ENCODE assay signal across 22 cellular contexts in genomic region chr4:95077864-95078263, GRCh38.
"Had no signal": no experiment of that assay in that cellular context is flagged by ENCODE, and none has a peak within 500 bp of the region (broad histone marks: within the 10 kb centered on the region; RNA-seq: fewer than 3 reads in every experiment).

No MANE protein-coding gene starts in this region.

- H3K9me3 ChIP-seq: breast epithelium, esophagus squamous epithelium, psoas muscle, testis, upper lobe of right lung had no signal

- ATAC-seq: activated CD8-positive, alpha-beta T cell treated with anti-CD3 and anti-CD28 coated beads, Interleukin-2, amount 10 ng/mL, durations not matched to agents 7 days and 5 days; naive thymus-derived CD8-positive, alpha-beta T cell; psoas muscle; right cardiac atrium; T-cell; upper lobe of right lung had no signal

- DNase-seq: activated CD4-positive, alpha-beta T cell treated with anti-CD3 and anti-CD28 coated beads, Interleukin-2, amount 10 ng/mL, durations not matched to agents 7 days and 5 days; activated CD8-positive, alpha-beta T cell treated with anti-CD3 and anti-CD28 coated beads, Interleukin-2, amount 10 ng/mL, durations not matched to agents 7 days and 5 days; activated naive CD4-positive, alpha-beta T cell treated with Interleukin-2 at 50 U/mL for 16 hours; activated naive CD8-positive, alpha-beta T cell treated with anti-CD3 and anti-CD28 coated beads, Interleukin-2, amount 10 ng/mL, durations not matched to agents 7 days and 5 days; activated T-cell treated with anti-CD3 and anti-CD28 coated beads, Interleukin-2, amount 50 U/mL, for 24 hours; anterior cingulate cortex; effector memory CD4-positive, alpha-beta T cell; esophagus squamous epithelium; foreskin melanocyte; head of caudate nucleus; mesendoderm; naive thymus-derived CD8-positive, alpha-beta T cell; psoas muscle; right cardiac atrium; small intestine; stimulated activated CD4-positive, alpha-beta T cell treated with anti-CD3 and anti-CD28 coated beads, Interleukin-15, amount 100 ng/mL, for 24 hours; stimulated activated CD4-positive, alpha-beta T cell treated with anti-CD3 and anti-CD28 coated beads, Interleukin-4, amount 100 ng/mL, for 1 hour; T-cell; T-helper 9 cell; testis; upper lobe of right lung had no signal

- H3K4me1 ChIP-seq: breast epithelium, esophagus squamous epithelium, testis, upper lobe of right lung had no signal

- H3K4me3 ChIP-seq: breast epithelium, esophagus squamous epithelium, psoas muscle, testis, upper lobe of right lung had no signal

- H3K36me3 ChIP-seq: breast epithelium, esophagus squamous epithelium, upper lobe of right lung had no signal

- H3K27me3 ChIP-seq: breast epithelium, esophagus squamous epithelium, testis, upper lobe of right lung had no signal

- H3K27ac ChIP-seq: breast epithelium, esophagus squamous epithelium, psoas muscle, testis, upper lobe of right lung had no signal
